18 cellular contexts compared by ENCODE assay signal in the genomic region with DNA sequence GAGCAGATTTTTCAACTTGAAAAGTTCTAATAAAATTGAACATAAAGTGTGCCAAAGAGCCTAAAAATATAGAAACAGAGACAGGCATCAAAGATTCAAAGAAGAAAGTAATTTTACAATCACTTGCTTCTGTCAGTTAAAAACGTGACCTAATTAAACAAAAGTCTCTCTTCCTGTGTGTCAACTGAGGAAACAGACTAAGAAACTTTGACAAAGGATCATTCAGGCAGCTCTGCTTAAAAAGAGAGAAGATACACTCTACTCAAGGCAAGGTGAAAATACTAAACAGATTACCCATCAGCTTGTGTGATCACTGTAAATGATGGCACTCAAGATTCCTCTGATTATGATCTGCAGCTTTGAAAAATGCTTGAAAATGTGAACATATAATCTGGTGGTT. TPM values are rescaled to one million over a fixed set of nuclear protein-coding genes. Genes with fewer than 3 reads are reported as not detected.
DNase-seq lines count a peak whose midpoint lies in the region; ATAC-seq, FAIRE-seq and TF ChIP-seq lines count a peak whose summit lies in the region.
"Had no signal": no experiment of that assay in that cellular context is flagged by ENCODE, and none has a peak within 500 bp of the region (broad histone marks: within the 10 kb centered on the region; RNA-seq: fewer than 3 reads in every experiment).

No MANE protein-coding gene starts in this region.

- H3K36me3 Mint-ChIP-seq in CD4-positive, alpha-beta T cell (ENCODE audit: low read depth) = peaks cover 20% of the 10 kb centered on the region
- peaks cover 3% of the 10 kb centered on the region for H3K36me3 Mint-ChIP-seq in activated T-helper 1 cell treated with anti-CD3 and anti-CD28 coated beads, Interleukin-12 subunit alpha, Interleukin-12 subunit beta, Interleukin-2, Interleukin-4 antibody, amounts not matched to agents 30 ng/mL and 10 ng/mL and 1 ng/mL, durations not matched to agents 14 hours and 24 hours and 36 hours (ENCODE audit: low read depth)
- peaks cover 0 to 22% (median 8%) of the 10 kb centered on the region in 3 donors for H3K36me3 Mint-ChIP-seq in naive thymus-derived CD8-positive, alpha-beta T cell
- H3K36me3 Mint-ChIP-seq: activated naive CD4-positive, alpha-beta T cell treated with anti-CD3 and anti-CD28 coated beads, Interleukin-2, amount 50 U/mL, for 72 hours had no signal

- H3K4me1 Mint-ChIP-seq in CD4-positive, alpha-beta T cell (ENCODE audit: low read depth) = peaks cover 38% of the 10 kb centered on the region
- H3K4me1 Mint-ChIP-seq in activated T-helper 1 cell treated with anti-CD3 and anti-CD28 coated beads, Interleukin-12 subunit alpha, Interleukin-12 subunit beta, Interleukin-2, Interleukin-4 antibody, amounts not matched to agents 30 ng/mL and 10 ng/mL and 1 ng/mL, durations not matched to agents 14 hours and 24 hours and 36 hours (ENCODE audit: low read depth) = peaks cover 24% of the 10 kb centered on the region
- H3K4me1 Mint-ChIP-seq in naive thymus-derived CD8-positive, alpha-beta T cell = peaks cover 17 to 50% (median 38%) of the 10 kb centered on the region in 4 donors

- H3K27ac ChIP-seq in CD4-positive, alpha-beta T cell (ENCODE audit: low read depth, low read length) = no peak overlapping the region
- H3K27ac ChIP-seq: ovary, thoracic aorta had no signal

- peak; percentile 80 for FAIRE-seq in GM12892 (lab: Jason Lieb, UNC)

- no peak for TF ChIP-seq CTCF in CD4-positive, alpha-beta T cell (IDR thresholded peaks at IDR 0.05)

- no peak for TF ChIP-seq POLR2A in GM12892 (IDR thresholded peaks at IDR 0.05; ENCODE audit: low read depth, low read length)

- H3K27me3 Mint-ChIP-seq in CD4-positive, alpha-beta T cell = no peaks in the 10 kb centered on the region
- H3K27me3 Mint-ChIP-seq in activated T-helper 1 cell treated with anti-CD3 and anti-CD28 coated beads, Interleukin-12 subunit alpha, Interleukin-12 subunit beta, Interleukin-2, Interleukin-4 antibody, amounts not matched to agents 30 ng/mL and 10 ng/mL and 1 ng/mL, durations not matched to agents 14 hours and 24 hours and 36 hours (ENCODE audit: insufficient read depth) = no peaks in the 10 kb centered on the region
- no peaks in the 10 kb centered on the region for H3K27me3 Mint-ChIP-seq in naive thymus-derived CD8-positive, alpha-beta T cell

- intact Hi-C loops in CD4-positive, alpha-beta T cell (cut with DNase I, micrococcal nuclease) = loop anchor here in 1 of 2 experiments (10.0 kb wide), 1 partner anchor 158 kb away; no protein-coding TSS in a partner anchor
- intact Hi-C loops in activated T-helper 1 cell treated with anti-CD3 and anti-CD28 coated beads, Interleukin-12 subunit alpha, Interleukin-12 subunit beta, Interleukin-2, Interleukin-4 antibody, amounts not matched to agents 30 ng/mL and 10 ng/mL and 1 ng/mL, durations not matched to agents 14 hours and 24 hours and 36 hours (cut with micrococcal nuclease) = loop anchor here (10.0 kb wide), 1 partner anchor 158 kb away; no protein-coding TSS in a partner anchor

- H3K9me3 ChIP-seq in CD4-positive, alpha-beta T cell (ENCODE audit: control insufficient read depth, low read length) = no peaks in the 10 kb centered on the region
- H3K9me3 ChIP-seq: BE2C, ovary, SK-N-SH, thoracic aorta had no signal

- no peaks in the 10 kb centered on the region for H3K9me3 Mint-ChIP-seq in CD4-positive, alpha-beta T cell
- H3K9me3 Mint-ChIP-seq in activated T-helper 1 cell treated with anti-CD3 and anti-CD28 coated beads, Interleukin-12 subunit alpha, Interleukin-12 subunit beta, Interleukin-2, Interleukin-4 antibody, amounts not matched to agents 30 ng/mL and 10 ng/mL and 1 ng/mL, durations not matched to agents 14 hours and 24 hours and 36 hours = no peaks in the 10 kb centered on the region
- H3K9me3 Mint-ChIP-seq in naive thymus-derived CD8-positive, alpha-beta T cell = no peaks in the 10 kb centered on the region
- H3K9me3 Mint-ChIP-seq: activated naive CD4-positive, alpha-beta T cell treated with anti-CD3 and anti-CD28 coated beads, Interleukin-2, amount 50 U/mL, for 72 hours had no signal

- CTCF ChIA-PET in CD4-positive, alpha-beta T cell (lab: Charles Lee) = no interaction called here

- POLR2A ChIA-PET in CD4-positive, alpha-beta T cell (lab: Charles Lee) = no interaction called here
- POLR2A ChIA-PET in naive thymus-derived CD8-positive, alpha-beta T cell (lab: Charles Lee) = no interaction called here

- peak overlapping the region; percentile 82 for H3K27ac Mint-ChIP-seq in CD4-positive, alpha-beta T cell
- peak overlapping the region; percentile 9 for H3K27ac Mint-ChIP-seq in activated T-helper 1 cell treated with anti-CD3 and anti-CD28 coated beads, Interleukin-12 subunit alpha, Interleukin-12 subunit beta, Interleukin-2, Interleukin-4 antibody, amounts not matched to agents 30 ng/mL and 10 ng/mL and 1 ng/mL, durations not matched to agents 14 hours and 24 hours and 36 hours
- peak overlapping the region; percentile 23 to 87 (median 78) for H3K27ac Mint-ChIP-seq in naive thymus-derived CD8-positive, alpha-beta T cell

- H3K4me3 Mint-ChIP-seq in CD4-positive, alpha-beta T cell = peak overlapping the region; percentile 18
- H3K4me3 Mint-ChIP-seq in activated T-helper 1 cell treated with anti-CD3 and anti-CD28 coated beads, Interleukin-12 subunit alpha, Interleukin-12 subunit beta, Interleukin-2, Interleukin-4 antibody, amounts not matched to agents 30 ng/mL and 10 ng/mL and 1 ng/mL, durations not matched to agents 14 hours and 24 hours and 36 hours = no peak overlapping the region
- H3K4me3 Mint-ChIP-seq in naive thymus-derived CD8-positive, alpha-beta T cell = peak overlapping the region in 8 of 10 donors; percentile 1 to 41 (median 18)

- peak; percentile 52 for ATAC-seq in CD4-positive, alpha-beta T cell (ENCODE audit: poor library complexity)
- peak in 1 of 2 donors; percentile 30 for ATAC-seq in naive thymus-derived CD8-positive, alpha-beta T cell
- no peak for ATAC-seq in HG03175 (IDR thresholded peaks at IDR 0.05; ENCODE audit: unreplicated experiment)
- ATAC-seq: Panc1 had no signal

- H3K27me3 ChIP-seq in CD4-positive, alpha-beta T cell (ENCODE audit: control insufficient read depth, insufficient read depth, low read length) = no peaks in the 10 kb centered on the region
- H3K27me3 ChIP-seq: BE2C, ovary had no signal

- no peak for DNase-seq in CD4-positive, alpha-beta T cell
- DNase-seq in GM12892 (ENCODE audit: insufficient read length) = no peak
- no peak for DNase-seq in activated T-helper 1 cell treated with anti-CD3 and anti-CD28 coated beads, Interleukin-12 subunit alpha, Interleukin-12 subunit beta, Interleukin-2, Interleukin-4 antibody, amounts not matched to agents 30 ng/mL and 10 ng/mL and 1 ng/mL, durations not matched to agents 14 hours and 24 hours and 36 hours (ENCODE audit: low spot score)
- DNase-seq in naive thymus-derived CD8-positive, alpha-beta T cell = peak in 2 of 10 donors; percentile 4 to 10
- DNase-seq in SK-N-DZ (ENCODE audit: low spot score) = no peak
- no peak for DNase-seq in NCI-H2227 (lab: John Stamatoyannopoulos, UW; ENCODE audit: unreplicated experiment)
- DNase-seq in NCI-H446 (lab: John Stamatoyannopoulos, UW) = no peak
- DNase-seq: BE2C, caudate nucleus, hippocampal formation, NCI-H1092 treated with DMSO at 0.1 percent for 48 hours, NCI-H748 treated with DMSO at 0.1 percent for 48 hours, ovary, SK-N-SH had no signal

RNA-seq across cellular contexts. Expression of a gene that starts 47.8 kb away (rescaled TPM):
- total RNA-seq in CD4-positive, alpha-beta T cell = 10 to 100 TPM; 45.3 to 48.2 TPM
- polyA plus RNA-seq in GM12892 (2012; ENCODE audit: missing spikeins) = 46.6 TPM
- 56.9 and 66.1 TPM in 2 replicates for total RNA-seq in activated T-helper 1 cell treated with anti-CD3 and anti-CD28 coated beads, Interleukin-12 subunit alpha, Interleukin-12 subunit beta, Interleukin-2, Interleukin-4 antibody, amounts not matched to agents 30 ng/mL and 10 ng/mL and 1 ng/mL, durations not matched to agents 14 hours and 24 hours and 36 hours
- total RNA-seq in naive thymus-derived CD8-positive, alpha-beta T cell = 10 to 100 TPM; 55.9 to 63.5 TPM
- 10 to 100 TPM; 26.6 to 35.6 (median 33.5) TPM for polyA plus RNA-seq in naive thymus-derived CD8-positive, alpha-beta T cell
- polyA plus RNA-seq in SK-N-DZ (2014; cell fraction: cytosol; rRNA removed) = 29.4 and 35.8 TPM in 2 replicates
- 8.0 and 14.2 TPM in 2 replicates for polyA plus RNA-seq in SK-N-DZ (2014; cell fraction: nucleus; rRNA removed)

Comparison
In these comparisons a context has a peak if more than half of its experiments do, and no peak if none do; other contexts are left out.
1. H3K27ac Mint-ChIP-seq: peak in every context shown above with its lines; median percentile 82 in CD4-positive, alpha-beta T cell; 78 in naive thymus-derived CD8-positive, alpha-beta T cell; 9 in activated T-helper 1 cell treated with anti-CD3 and anti-CD28 coated beads, Interleukin-12 subunit alpha, Interleukin-12 subunit beta, Interleukin-2, Interleukin-4 antibody, amounts not matched to agents 30 ng/mL and 10 ng/mL and 1 ng/mL, durations not matched to agents 14 hours and 24 hours and 36 hours.